In the genomic region with DNA sequence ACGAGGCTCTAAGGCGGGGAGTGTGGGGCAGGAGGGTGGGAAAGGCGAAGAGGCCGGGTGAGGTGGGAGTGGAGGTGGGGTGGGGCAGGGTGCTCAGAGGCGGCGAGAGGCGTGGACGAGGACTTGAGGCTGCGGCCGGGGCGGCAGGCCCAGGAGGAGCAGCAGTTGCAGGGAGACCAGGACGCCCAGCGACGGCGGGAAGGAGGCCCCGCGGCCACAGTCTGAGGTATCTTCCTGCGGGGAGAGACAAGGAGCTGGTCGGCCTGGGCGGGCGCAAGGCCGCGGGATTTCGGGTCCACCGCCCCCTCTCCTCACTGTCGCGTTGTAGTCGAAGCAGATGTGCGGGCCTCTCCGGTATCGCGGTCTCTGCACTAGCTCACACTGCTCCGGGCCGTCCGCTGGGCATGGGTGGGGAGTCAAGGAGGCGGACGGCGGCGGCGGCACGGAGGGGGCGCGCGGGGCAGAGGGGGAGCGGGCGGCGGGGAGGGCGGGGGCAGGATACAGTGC, we compare ENCODE assay signal across 8 cellular contexts. TPM values are rescaled to one million over a fixed set of nuclear protein-coding genes. Genes with fewer than 3 reads are reported as not detected.
A peak's percentile ranks its signal among the peaks of the same experiment; 100 is the strongest.
DNase-seq lines count a peak whose midpoint lies in the region; ATAC-seq and TF ChIP-seq lines count a peak whose summit lies in the region.

No MANE protein-coding gene starts in this region.

- H3K36me3 Mint-ChIP-seq in glutamatergic neuron (ENCODE audit: unreplicated experiment): no peaks in the 10 kb centered on the region

- H3K27ac Mint-ChIP-seq in glutamatergic neuron (ENCODE audit: unreplicated experiment): peak overlapping the region; percentile 55

- H3K36me3 ChIP-seq in Peyer's patch (no peaks in the 10 kb centered on the region), sigmoid colon (no peaks in the 10 kb centered on the region)

- no peak for TF ChIP-seq EP300 in sigmoid colon (IDR thresholded peaks at IDR 0.05)

- H3K4me3 ChIP-seq in Peyer's patch (peak overlapping the region; percentile 58 to 67 (median 62)), sigmoid colon (peak overlapping the region; percentile 45 to 62 (median 50))

- H3K4me1 Mint-ChIP-seq in glutamatergic neuron (ENCODE audit: low read depth, unreplicated experiment): peaks cover 12% of the 10 kb centered on the region

- TF ChIP-seq CTCF in Peyer's patch (IDR thresholded peaks at IDR 0.05) (no peak), glutamatergic neuron (IDR thresholded peaks at IDR 0.05; ENCODE audit: partially characterized antibody, unreplicated experiment) (no peak), sigmoid colon (IDR thresholded peaks at IDR 0.05) (no peak)

- peaks cover 11% of the 10 kb centered on the region for H3K9me3 Mint-ChIP-seq in glutamatergic neuron (ENCODE audit: unreplicated experiment)

- no peaks in the 10 kb centered on the region for H3K27me3 ChIP-seq in Peyer's patch
- H3K27me3 ChIP-seq in sigmoid colon: peaks cover 0 to 9% (median 4%) of the 10 kb centered on the region in 3 donors

- DNase-seq in Peyer's patch: no peak
- peak; percentile 58 for DNase-seq in glutamatergic neuron
- DNase-seq in sigmoid colon: peak; percentile 82
- DNase-seq in NCI-H2029 treated with DMSO at 0.1 percent for 48 hours (lab: John Stamatoyannopoulos, UW): no peak
- DNase-seq in SHP77 (lab: John Stamatoyannopoulos, UW): no peak
- DNase-seq in HEK293T (ENCODE audit: extremely low spot score): no peak
- DNase-seq in stimulated activated CD4-positive, alpha-beta T cell treated with anti-CD3 and anti-CD28 coated beads, Interleukin-2, amount 100 ng/mL, for 48 hours: no peak

- ATAC-seq in GM19438 (IDR thresholded peaks at IDR 0.05; ENCODE audit: low read depth, unreplicated experiment): peak; percentile 35

- H3K27me3 Mint-ChIP-seq in glutamatergic neuron (ENCODE audit: unreplicated experiment): peaks cover 8% of the 10 kb centered on the region

- H3K4me3 Mint-ChIP-seq in glutamatergic neuron (ENCODE audit: unreplicated experiment): peak overlapping the region; percentile 78

- CTCF ChIA-PET in HEK293T (lab: Yijun Ruan, JAX): no interaction called here

- POLR2A ChIA-PET in HEK293T (lab: Yijun Ruan, JAX): interaction anchor here (1.2 to 1.6 kb wide), 4 partner anchors 11 to 28 kb away, joined by 3 to 6 read pairs (median 4); no protein-coding TSS in a partner anchor

- intact Hi-C loops in sigmoid colon (cut with DNase I): loop anchor here (5.0 kb wide), 2 partner anchors 178 to 253 kb away; partner anchors contain the start of gene MAPKAPK3

- H3K4me1 ChIP-seq in Peyer's patch (peaks cover 0 to 14% (median 10%) of the 10 kb centered on the region in 4 donors), sigmoid colon (peaks cover 0 to 19% (median 13%) of the 10 kb centered on the region in 4 donors)

- H3K9me3 ChIP-seq in Peyer's patch: no peaks in the 10 kb centered on the region
- no peaks in the 10 kb centered on the region for H3K9me3 ChIP-seq in sigmoid colon

- 3 to 12% methylated on average over 48 of the region's 48 CpGs for WGBS in sigmoid colon, 2 donors

- H3K27ac ChIP-seq in Peyer's patch: peak overlapping the region; percentile 53 to 81 (median 66)
- peak overlapping the region; percentile 57 to 72 (median 68) for H3K27ac ChIP-seq in sigmoid colon

- TF ChIP-seq POLR2A in Peyer's patch (IDR thresholded peaks at IDR 0.05): no peak
- TF ChIP-seq POLR2A in sigmoid colon (IDR thresholded peaks at IDR 0.05): no peak

TF ChIP-seq in HEK293T, 16 proteins besides CTCF, POLR2A, EP300 and RAD21:
- TF ChIP-seq L3MBTL2 (conservative IDR thresholded peaks at IDR 0.05) (no peak), HDGF (IDR thresholded peaks at IDR 0.05; ENCODE audit: borderline replicate concordance) (no peak), SUZ12 (IDR thresholded peaks at IDR 0.05) (no peak), FOXA1 (IDR thresholded peaks at IDR 0.05) (no peak), SP1 (IDR thresholded peaks at IDR 0.05) (no peak), TARDBP (IDR thresholded peaks at IDR 0.05) (no peak), ARNT (IDR thresholded peaks at IDR 0.05) (no peak), LEF1 (IDR thresholded peaks at IDR 0.05; ENCODE audit: borderline replicate concordance) (no peak), BHLHE40 (IDR thresholded peaks at IDR 0.05; ENCODE audit: borderline replicate concordance) (no peak), FOXM1 (IDR thresholded peaks at IDR 0.05; ENCODE audit: borderline replicate concordance) (no peak), NFRKB (IDR thresholded peaks at IDR 0.05) (no peak), ELF4 (IDR thresholded peaks at IDR 0.05) (no peak), ZNF384 (IDR thresholded peaks at IDR 0.05) (no peak), CTBP1 (IDR thresholded peaks at IDR 0.05; ENCODE audit: borderline replicate concordance) (no peak), FOXK2 (IDR thresholded peaks at IDR 0.05) (no peak)
- TF ChIP-seq, protein P1, sequence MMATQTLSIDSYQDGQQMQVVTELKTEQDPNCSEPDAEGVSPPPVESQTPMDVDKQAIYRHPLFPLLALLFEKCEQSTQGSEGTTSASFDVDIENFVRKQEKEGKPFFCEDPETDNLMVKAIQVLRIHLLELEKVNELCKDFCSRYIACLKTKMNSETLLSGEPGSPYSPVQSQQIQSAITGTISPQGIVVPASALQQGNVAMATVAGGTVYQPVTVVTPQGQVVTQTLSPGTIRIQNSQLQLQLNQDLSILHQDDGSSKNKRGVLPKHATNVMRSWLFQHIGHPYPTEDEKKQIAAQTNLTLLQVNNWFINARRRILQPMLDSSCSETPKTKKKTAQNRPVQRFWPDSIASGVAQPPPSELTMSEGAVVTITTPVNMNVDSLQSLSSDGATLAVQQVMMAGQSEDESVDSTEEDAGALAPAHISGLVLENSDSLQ (IDR thresholded peaks at IDR 0.05): no peak

RNA-seq across cellular contexts. Expression of gene TMEM115, which starts 5.3 kb away (rescaled TPM):
- total RNA-seq in Peyer's patch: 10 to 100 TPM; 14.0 to 75.5 (median 66.2) TPM
- total RNA-seq in glutamatergic neuron (ENCODE audit: unreplicated experiment): 42.5 TPM
- total RNA-seq in sigmoid colon: 10 to 100 TPM; 40.5 to 45.7 (median 44.3) TPM
- 10 to 100 TPM in 2 of 3 donors, 1 to 10 TPM in 1; 9.5 to 37.4 (median 11.4) TPM for polyA plus RNA-seq in sigmoid colon

RNA-seq across cellular contexts. Expression of gene CYB561D2, which starts 14.0 kb away (rescaled TPM):
- total RNA-seq in Peyer's patch: 10 to 100 TPM; 22.3 to 69.5 (median 38.6) TPM
- 12.6 TPM for total RNA-seq in glutamatergic neuron (ENCODE audit: unreplicated experiment)
- 10 to 100 TPM in 1 of 4 donors, 1 to 10 TPM in 3; 6.8 to 12.7 (median 8.2) TPM for total RNA-seq in sigmoid colon
- 10 to 100 TPM; 10.8 to 46.0 (median 14.8) TPM for polyA plus RNA-seq in sigmoid colon

RNA-seq across cellular contexts. Expression of gene NPRL2, which starts 14.1 kb away (rescaled TPM):
- total RNA-seq in Peyer's patch (10 to 100 TPM; 19.1 to 45.4 (median 28.3) TPM), glutamatergic neuron (ENCODE audit: unreplicated experiment) (30.4 TPM), sigmoid colon (10 to 100 TPM; 19.1 to 28.5 (median 19.2) TPM)
- polyA plus RNA-seq in sigmoid colon: 10 to 100 TPM; 16.8 to 22.2 (median 18.7) TPM

RNA-seq across cellular contexts. Expression of gene ZMYND10, which starts 19.1 kb away (rescaled TPM):
- under 1 TPM in 2 of 4 donors, not detected in 2; 0.27 to 0.38 TPM for total RNA-seq in Peyer's patch
- 1.3 TPM for total RNA-seq in glutamatergic neuron (ENCODE audit: unreplicated experiment)
- 1 to 10 TPM in 1 of 4 donors, not detected in 3; 1.2 TPM for total RNA-seq in sigmoid colon
- polyA plus RNA-seq in sigmoid colon: under 1 TPM in 1 of 3 donors, not detected in 2; 0.77 TPM

RNA-seq across cellular contexts. Expression of gene RASSF1, which starts 24.0 kb away (rescaled TPM):
- total RNA-seq in Peyer's patch (10 to 100 TPM; 27.6 to 80.0 (median 29.4) TPM), glutamatergic neuron (ENCODE audit: unreplicated experiment) (27.8 TPM), sigmoid colon (10 to 100 TPM; 27.4 to 29.8 (median 28.5) TPM)
- 10 to 100 TPM; 16.4 to 41.7 (median 21.0) TPM for polyA plus RNA-seq in sigmoid colon

Comparison
In these comparisons a context has a peak if more than half of its experiments do, and no peak if none do; other contexts are left out.
1. DNase-seq: peak in glutamatergic neuron (single experiment) and sigmoid colon (single experiment); none in Peyer's patch (0 of 3), NCI-H2029 treated with DMSO at 0.1 percent for 48 hours (single experiment), SHP77 (0 of 2), HEK293T (single experiment) and stimulated activated CD4-positive, alpha-beta T cell treated with anti-CD3 and anti-CD28 coated beads, Interleukin-2, amount 100 ng/mL, for 48 hours (0 of 2).